8 cellular contexts compared by ENCODE assay signal in genomic region chr11:65900125-65900898, GRCh38. TPM values are rescaled to one million over a fixed set of nuclear protein-coding genes. Genes with fewer than 3 reads are reported as not detected.
A peak's percentile ranks its signal among the peaks of the same experiment; 100 is the strongest.
DNase-seq lines count a peak whose midpoint lies in the region; ATAC-seq, FAIRE-seq and TF ChIP-seq lines count a peak whose summit lies in the region.

Gene FOSL1 (minus strand): TSS chr11:65900388. CDS start chr11:65900339, 49 bp downstream.

- no peak within 1 kb of the TSS for H3K27ac ChIP-seq in SK-N-MC
- peak within 1 kb of the TSS; percentile 95 for H3K27ac ChIP-seq in osteoblast (ENCODE audit: low read depth, low read length)
- H3K27ac ChIP-seq in thoracic aorta, result peak within 1 kb of the TSS; percentile 65 to 77

- CTCF ChIA-PET in activated naive CD4-positive, alpha-beta T cell treated with anti-CD3 and anti-CD28 coated beads, Interleukin-2, amount 10 ng/mL, durations not matched to agents 7 days and 5 days (lab: Charles Lee), result interaction anchor here (1.6 to 10.5 kb wide), 3 partner anchors 11 to 40 kb away, joined by 4 to 142 read pairs (median 5); partner anchors contain the start of genes CCDC85B, FIBP and MUS81

- no peaks in the 10 kb centered on the region for H3K9me3 ChIP-seq in SK-N-MC (ENCODE audit: low read depth, low read length)
- no peaks in the 10 kb centered on the region for H3K9me3 ChIP-seq in osteoblast (ENCODE audit: low read depth, low read length)
- no peaks in the 10 kb centered on the region for H3K9me3 ChIP-seq in thoracic aorta

- peaks cover 52% of the 10 kb centered on the region for H3K79me2 ChIP-seq in osteoblast (ENCODE audit: insufficient read depth, low read length)

- H3K27me3 ChIP-seq in osteoblast (ENCODE audit: insufficient read depth, low read length) (no peaks in the 10 kb centered on the region), thoracic aorta (replicated peaks; ENCODE audit: insufficient read depth) (no peaks in the 10 kb centered on the region)

- no peaks in the 10 kb centered on the region for H3K36me3 Mint-ChIP-seq in activated naive CD4-positive, alpha-beta T cell treated with anti-CD3 and anti-CD28 coated beads, Interleukin-2, amount 10 ng/mL, durations not matched to agents 7 days and 5 days

- H3K4me1 ChIP-seq in osteoblast (ENCODE audit: insufficient read depth, low read length) (peaks cover 63% of the 10 kb centered on the region), thoracic aorta (ENCODE audit: control insufficient read depth in 1 of 2, low read depth in 2 of 2) (peaks cover 5 to 24% of the 10 kb centered on the region in 2 donors)

- peak within 1 kb of the TSS; percentile 73 for H3K27ac Mint-ChIP-seq in activated naive CD4-positive, alpha-beta T cell treated with anti-CD3 and anti-CD28 coated beads, Interleukin-2, amount 10 ng/mL, durations not matched to agents 7 days and 5 days

- H3K4me3 ChIP-seq in SK-N-MC (peak within 1 kb of the TSS; percentile 83), osteoblast (ENCODE audit: insufficient read depth, low read length) (peak within 1 kb of the TSS; percentile 95), thoracic aorta (peak within 1 kb of the TSS; percentile 88)

- peaks cover 40% of the 10 kb centered on the region for H3K4me1 Mint-ChIP-seq in activated naive CD4-positive, alpha-beta T cell treated with anti-CD3 and anti-CD28 coated beads, Interleukin-2, amount 10 ng/mL, durations not matched to agents 7 days and 5 days

- peak within 1 kb of the TSS; percentile 28 for H3K9ac ChIP-seq in SK-N-MC (ENCODE audit: insufficient read length)

- FAIRE-seq in D721Med (lab: Jason Lieb, UNC), result no peak
- FAIRE-seq in HTR-8/SVneo (lab: Jason Lieb, UNC), result peak; percentile 87

- peak within 1 kb of the TSS; percentile 69 for H3K4me3 Mint-ChIP-seq in activated naive CD4-positive, alpha-beta T cell treated with anti-CD3 and anti-CD28 coated beads, Interleukin-2, amount 10 ng/mL, durations not matched to agents 7 days and 5 days

- no peak within 1 kb of the TSS for H2AFZ ChIP-seq in osteoblast (ENCODE audit: low read length)

- H3K27me3 Mint-ChIP-seq in activated naive CD4-positive, alpha-beta T cell treated with anti-CD3 and anti-CD28 coated beads, Interleukin-2, amount 10 ng/mL, durations not matched to agents 7 days and 5 days, result peaks cover 52% of the 10 kb centered on the region

- H3K36me3 ChIP-seq in SK-N-MC (ENCODE audit: insufficient read depth, low read length) (no peaks in the 10 kb centered on the region), osteoblast (ENCODE audit: insufficient read depth, low read length) (peaks cover 26% of the 10 kb centered on the region), thoracic aorta (no peaks in the 10 kb centered on the region)

- DNase-seq in D721Med (ENCODE audit: insufficient read length, low spot score) (peak; percentile 81), HTR-8/SVneo (ENCODE audit: insufficient read length, low spot score) (peak; percentile 95), SK-N-MC (ENCODE audit: low read depth, low spot score) (no peak), glomerular endothelial cell (ENCODE audit: extremely low read depth, low read depth, low spot score) (no peak), osteoblast (ENCODE audit: insufficient read length, low spot score, missing footprints) (peak; percentile 98), thoracic aorta (ENCODE audit: low spot score) (peak; percentile 77)
- DNase-seq in activated naive CD4-positive, alpha-beta T cell treated with anti-CD3 and anti-CD28 coated beads, Interleukin-2, amount 10 ng/mL, durations not matched to agents 7 days and 5 days, result peak; percentile 96

- no peaks in the 10 kb centered on the region for H3K9me3 Mint-ChIP-seq in activated naive CD4-positive, alpha-beta T cell treated with anti-CD3 and anti-CD28 coated beads, Interleukin-2, amount 10 ng/mL, durations not matched to agents 7 days and 5 days

- TF ChIP-seq CTCF in D721Med (IDR thresholded peaks at IDR 0.05; ENCODE audit: insufficient read depth, missing control alignments) (no peak), osteoblast (IDR thresholded peaks at IDR 0.05; ENCODE audit: extremely low read depth, low read depth, low read length) (no peak), thoracic aorta (IDR thresholded peaks at IDR 0.05) (no peak)

- peaks cover 21% of the 10 kb centered on the region for H4K20me1 ChIP-seq in osteoblast (ENCODE audit: insufficient read depth, low read length)

- peak within 1 kb of the TSS; percentile 81 for H3K4me2 ChIP-seq in osteoblast (ENCODE audit: insufficient read depth, low read length)

- ATAC-seq in GM21367 (IDR thresholded peaks at IDR 0.05; ENCODE audit: unreplicated experiment), result peak; percentile 51
- peak; percentile 80 for ATAC-seq in thoracic aorta (ENCODE audit: insufficient number of reproducible peaks, low FRiP score, low read depth)

RNA-seq across cellular contexts. Expression of gene FOSL1, which starts in this region (rescaled TPM):
- 71.4 and 97.8 TPM in 2 replicates for total RNA-seq in glomerular endothelial cell
- 13.0 and 13.8 TPM in 2 replicates for total RNA-seq in osteoblast
- total RNA-seq in thoracic aorta, result 100 to 1,000 TPM in 1 of 2 donors, 10 to 100 TPM in 1; 25.6 to 143 TPM

Comparison
In these comparisons a context has a peak if more than half of its experiments do, and no peak if none do; other contexts are left out.
1. DNase-seq: peak in D721Med (single experiment), HTR-8/SVneo (single experiment), activated naive CD4-positive, alpha-beta T cell treated with anti-CD3 and anti-CD28 coated beads, Interleukin-2, amount 10 ng/mL, durations not matched to agents 7 days and 5 days (single experiment), osteoblast (single experiment) and thoracic aorta (single experiment); none in SK-N-MC (single experiment) and glomerular endothelial cell (single experiment).
2. Peak in every context shown above with its lines, with median percentiles within 50 percentile points of each other: H3K4me3 ChIP-seq.